In the genomic region with DNA sequence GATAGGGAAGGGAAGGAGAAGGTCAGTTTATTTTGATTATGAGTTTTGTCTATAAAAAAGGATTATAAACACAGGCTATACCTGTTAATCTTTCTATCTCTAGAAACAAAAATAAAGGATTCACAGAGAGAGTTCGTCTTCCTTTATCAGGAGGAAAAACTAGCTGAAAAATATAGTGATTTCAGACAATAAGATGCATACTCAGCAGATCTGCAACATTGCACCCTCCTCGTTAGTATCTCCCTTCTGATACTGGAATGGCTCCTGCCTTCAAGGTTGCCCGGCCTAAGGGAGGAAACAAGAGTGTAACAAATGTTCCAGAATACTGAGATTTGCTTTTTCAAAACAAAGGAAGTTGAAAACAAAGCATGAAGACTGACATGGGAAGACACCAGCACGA, we compare ENCODE assay signal across 35 cellular contexts. TPM values are rescaled to one million over a fixed set of nuclear protein-coding genes. Genes with fewer than 3 reads are reported as not detected.
"Had no signal": no experiment of that assay in that cellular context is flagged by ENCODE, and none has a peak within 500 bp of the region (broad histone marks: within the 10 kb centered on the region; RNA-seq: fewer than 3 reads in every experiment).

No MANE protein-coding gene starts in this region.

- FAIRE-seq: astrocyte, TTC549 had no signal

- H3K4me3 ChIP-seq: adrenal gland, body of pancreas, breast epithelium had no signal

- H3K27me3 ChIP-seq: adrenal gland, body of pancreas, brain microvascular endothelial cell, breast epithelium had no signal

- H3K9me3 ChIP-seq: adrenal gland, body of pancreas, breast epithelium had no signal

- H3K4me1 ChIP-seq: adrenal gland, breast epithelium had no signal

- DNase-seq: activated B cell treated with CpG ODN at 0.5 μM for 24 hours; activated CD4-positive, alpha-beta memory T cell treated with anti-CD3 and anti-CD28 coated beads for 36 hours; activated CD4-positive, alpha-beta T cell treated with anti-CD3 and anti-CD28 coated beads for 4 hours; activated CD4-positive, alpha-beta T cell treated with anti-CD3 and anti-CD28 coated beads, Interleukin-2, amount 10 ng/mL, durations not matched to agents 24 days and 14 days; activated CD4-positive, alpha-beta T cell treated with anti-CD3 and anti-CD28 coated beads, Interleukin-2, amount 50 U/mL, for 1 hour; activated CD4-positive, alpha-beta T cell treated with anti-CD3 and anti-CD28 coated beads, Interleukin-2, amount 50 U/mL, for 4 hours; activated CD4-positive, CD25-positive, alpha-beta regulatory T cell treated with anti-CD3 and anti-CD28 coated beads, Interleukin-2, amount 50 U/mL, for 72 hours; activated CD8-positive, alpha-beta memory T cell treated with anti-CD3 and anti-CD28 coated beads, Interleukin-2, amount 50 U/mL, for 4 hours; activated CD8-positive, alpha-beta T cell treated with anti-CD3 and anti-CD28 coated beads for 36 hours; activated effector memory CD4-positive, alpha-beta T cell treated with anti-CD3 and anti-CD28 coated beads, Interleukin-2, amount 50 U/mL, for 16 hours; activated gamma-delta T cell treated with Interleukin-2 at 50 U/mL for 16 hours; activated naive CD4-positive, alpha-beta T cell; activated naive CD4-positive, alpha-beta T cell treated with anti-CD3 and anti-CD28 coated beads for 36 hours; activated naive CD4-positive, alpha-beta T cell treated with anti-CD3 and anti-CD28 coated beads, Interleukin-2, amount 50 U/mL, for 16 hours; activated naive CD8-positive, alpha-beta T cell treated with anti-CD3 and anti-CD28 coated beads for 36 hours; activated T-cell treated with anti-CD3 and anti-CD28 coated beads for 4 hours; activated T-cell treated with anti-CD3 and anti-CD28 coated beads, Interleukin-2, amount 50 U/mL, for 1 hour; activated T-cell treated with anti-CD3 and anti-CD28 coated beads, Interleukin-2, amount 50 U/mL, for 4 hours; activated T-cell treated with anti-CD3 and anti-CD28 coated beads, Interleukin-2, amount 50 U/mL, for 72 hours; adrenal gland; amniotic stem cell; aorta; brain microvascular endothelial cell; central memory CD4-positive, alpha-beta T cell; T-helper 17 cell had no signal

- H3K36me3 ChIP-seq: adrenal gland, brain microvascular endothelial cell, breast epithelium had no signal

- ATAC-seq: activated CD8-positive, alpha-beta T cell treated with anti-CD3 and anti-CD28 coated beads for 36 hours; activated naive CD4-positive, alpha-beta T cell treated with anti-CD3 and anti-CD28 coated beads, Interleukin-2, amount 50 U/mL, for 72 hours; activated T-cell treated with anti-CD3 and anti-CD28 coated beads, Interleukin-2, amount 50 U/mL, for 4 hours; activated T-cell treated with anti-CD3 and anti-CD28 coated beads, Interleukin-2, amount 50 U/mL, for 72 hours; activated T-helper 17 cell treated with anti-CD3 and anti-CD28 coated beads, Interleukin-2, amount 50 U/mL, for 72 hours; body of pancreas; T-helper 17 cell had no signal

- H3K27ac ChIP-seq: adrenal gland, body of pancreas, brain microvascular endothelial cell, breast epithelium, VCaP had no signal

RNA-seq across cellular contexts. Expression of gene LRATD1, which starts 48.7 kb away (rescaled TPM):
- total RNA-seq: activated B cell treated with CpG ODN at 0.5 μM for 24 hours; activated CD4-positive, alpha-beta memory T cell treated with anti-CD3 and anti-CD28 coated beads for 36 hours; activated CD4-positive, alpha-beta T cell treated with anti-CD3 and anti-CD28 coated beads, Interleukin-2, amount 10 ng/mL, durations not matched to agents 24 days and 14 days; activated CD8-positive, alpha-beta memory T cell treated with anti-CD3 and anti-CD28 coated beads for 36 hours; activated CD8-positive, alpha-beta T cell treated with anti-CD3 and anti-CD28 coated beads for 36 hours; activated naive CD4-positive, alpha-beta T cell treated with anti-CD3 and anti-CD28 coated beads for 36 hours; activated naive CD4-positive, alpha-beta T cell treated with anti-CD3 and anti-CD28 coated beads, Interleukin-2, amount 50 U/mL, for 72 hours; activated naive CD8-positive, alpha-beta T cell treated with anti-CD3 and anti-CD28 coated beads for 36 hours; activated T-cell treated with anti-CD3 and anti-CD28 coated beads, Interleukin-2, amount 50 U/mL, for 72 hours; activated T-helper 1 cell treated with anti-CD3 and anti-CD28 coated beads, Interleukin-12 subunit alpha, Interleukin-12 subunit beta, Interleukin-2, Interleukin-4 antibody, amounts not matched to agents 30 ng/mL and 10 ng/mL and 1 ng/mL, durations not matched to agents 14 hours and 24 hours and 36 hours; activated T-helper 17 cell treated with anti-CD3 and anti-CD28 coated beads, Interleukin-2, amount 50 U/mL, for 72 hours; T-helper 17 cell; T-helper 2 cell treated with Interferon-gamma antibody and Interleukin-4, amounts not matched to agents 100 ng/mL and 5 ng/mL, for 36 hours had no signal
